Comparison of ENCODE assay signal across 1 cellular context in genomic region chr3:169668957-169669681, GRCh38.
A peak's percentile ranks its signal among the peaks of the same experiment; 100 is the strongest.
TF ChIP-seq lines count a peak whose summit lies in the region.

No MANE protein-coding gene starts in this region.

TF ChIP-seq in HepG2, 621 proteins besides CTCF, POLR2A, EP300 and RAD21 (continued from another document):
- TF ChIP-seq USF2 (IDR thresholded peaks at IDR 0.05; ENCODE audit: low read depth, low read length), result no peak
- TF ChIP-seq USF2 (CRISPR knock-in tag; IDR thresholded peaks at IDR 0.05; ENCODE audit: borderline replicate concordance), result no peak
- no peak for TF ChIP-seq CBX2 (IDR thresholded peaks at IDR 0.05; ENCODE audit: low read depth, low read length)
- TF ChIP-seq CBX2 (CRISPR knock-in tag; IDR thresholded peaks at IDR 0.05; ENCODE audit: low read depth), result peak; percentile 83; the same call in 1 of the 2 replicates
- TF ChIP-seq SNAPC4 (CRISPR knock-in tag; IDR thresholded peaks at IDR 0.05), result no peak
- TF ChIP-seq BCL3 (CRISPR knock-in tag; IDR thresholded peaks at IDR 0.05), result 0 out of 2 replicates have a peak, but pooled peaks have one; percentile 31
TF ChIP-seq in HepG2: peak in this region for 53.
